ENCODE assay signal across 19 cellular contexts in genomic region chr15:69861331-69862171, GRCh38.
DNase-seq lines count a peak whose midpoint lies in the region; ATAC-seq lines count a peak whose summit lies in the region.
"Had no signal": no experiment of that assay in that cellular context is flagged by ENCODE, and none has a peak within 500 bp of the region (broad histone marks: within the 10 kb centered on the region; RNA-seq: fewer than 3 reads in every experiment).

No MANE protein-coding gene starts in this region.

- H3K4me1 Mint-ChIP-seq in activated T-helper 17 cell treated with anti-CD3 and anti-CD28 coated beads, Interleukin-2, amount 50 U/mL, for 72 hours: peaks cover 9% of the 10 kb centered on the region

- peak; percentile 40 for ATAC-seq in activated T-helper 17 cell treated with anti-CD3 and anti-CD28 coated beads, Interleukin-2, amount 50 U/mL, for 72 hours (replicated peaks)
- no peak for ATAC-seq in esophagus mucosa

- no peaks in the 10 kb centered on the region for H3K27me3 Mint-ChIP-seq in activated T-helper 17 cell treated with anti-CD3 and anti-CD28 coated beads, Interleukin-2, amount 50 U/mL, for 72 hours

- H3K27ac ChIP-seq in substantia nigra (ENCODE audit: low read depth, low read length, poor library complexity, severe bottlenecking): no peak overlapping the region
- H3K27ac ChIP-seq: esophagus muscularis mucosa, parathyroid adenoma, transverse colon had no signal

- peaks cover 4% of the 10 kb centered on the region for H3K9me3 Mint-ChIP-seq in activated T-helper 17 cell treated with anti-CD3 and anti-CD28 coated beads, Interleukin-2, amount 50 U/mL, for 72 hours

- no peaks in the 10 kb centered on the region for H3K36me3 Mint-ChIP-seq in activated T-helper 17 cell treated with anti-CD3 and anti-CD28 coated beads, Interleukin-2, amount 50 U/mL, for 72 hours (ENCODE audit: low read depth)
- H3K36me3 Mint-ChIP-seq: brain had no signal

- no peak overlapping the region for H3K27ac Mint-ChIP-seq in activated T-helper 17 cell treated with anti-CD3 and anti-CD28 coated beads, Interleukin-2, amount 50 U/mL, for 72 hours

- H3K4me3 ChIP-seq in Jurkat, Clone E6-1 (ENCODE audit: low read length): no peak overlapping the region
- H3K4me3 ChIP-seq: esophagus muscularis mucosa, skin epidermis, transverse colon had no signal

- peak; percentile 22 for DNase-seq in COLO829 (ENCODE audit: low spot score)
- DNase-seq in Jurkat, Clone E6-1 (ENCODE audit: low read depth, low spot score): peak; percentile 21
- DNase-seq in islet precursor cell: peak; percentile 91
- DNase-seq in activated CD4-positive, alpha-beta T cell treated with anti-CD3 and anti-CD28 coated beads, Interleukin-2, amount 50 U/mL, for 4 hours: no peak
- no peak for DNase-seq in substantia nigra (lab: John Stamatoyannopoulos, UW)
- DNase-seq in stimulated activated CD4-positive, alpha-beta T cell treated with anti-CD3 and anti-CD28 coated beads, Interleukin-15, amount 100 ng/mL, for 24 hours: no peak
- DNase-seq: activated naive CD4-positive, alpha-beta T cell treated with Interleukin-2 at 50 U/mL for 16 hours; DND-41; KG1; kidney glomerular epithelial cell; NCI-H1436; SIG-M5; transverse colon had no signal

- no peak overlapping the region for H3K4me3 Mint-ChIP-seq in activated T-helper 17 cell treated with anti-CD3 and anti-CD28 coated beads, Interleukin-2, amount 50 U/mL, for 72 hours
- H3K4me3 Mint-ChIP-seq: brain had no signal

Comparison
In these comparisons a context has a peak if more than half of its experiments do, and no peak if none do; other contexts are left out.
1. DNase-seq: peak in COLO829 (single experiment), Jurkat, Clone E6-1 (single experiment) and islet precursor cell (single experiment); none in activated CD4-positive, alpha-beta T cell treated with anti-CD3 and anti-CD28 coated beads, Interleukin-2, amount 50 U/mL, for 4 hours (0 of 2), substantia nigra (0 of 49) and stimulated activated CD4-positive, alpha-beta T cell treated with anti-CD3 and anti-CD28 coated beads, Interleukin-15, amount 100 ng/mL, for 24 hours (single experiment).